Comparison of ENCODE assay signal across 16 cellular contexts in the genomic region with DNA sequence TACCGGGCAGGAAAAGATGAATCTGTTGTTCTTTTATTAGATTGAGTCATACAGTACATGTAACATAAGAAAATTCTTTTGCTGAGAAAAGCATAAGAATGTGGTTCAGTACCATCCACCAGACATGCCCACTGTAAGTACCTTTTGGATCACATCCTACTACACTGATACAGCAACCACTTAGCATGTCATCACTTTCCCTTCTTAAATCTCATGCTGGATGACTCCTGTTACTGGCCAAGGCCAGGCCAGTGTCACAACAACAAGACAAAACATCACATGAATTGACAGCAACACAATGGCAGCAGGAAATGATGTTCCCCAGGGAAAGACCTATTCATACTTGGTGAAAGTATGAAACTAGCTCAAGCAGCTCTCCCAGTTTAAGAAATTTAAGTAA. TPM values are rescaled to one million over a fixed set of nuclear protein-coding genes. Genes with fewer than 3 reads are reported as not detected.
DNase-seq lines count a peak whose midpoint lies in the region; ATAC-seq and TF ChIP-seq lines count a peak whose summit lies in the region.
"Had no signal": no experiment of that assay in that cellular context is flagged by ENCODE, and none has a peak within 500 bp of the region (broad histone marks: within the 10 kb centered on the region; RNA-seq: fewer than 3 reads in every experiment).

No MANE protein-coding gene starts in this region.

- no peak overlapping the region for H3K9ac ChIP-seq in mammary epithelial cell (ENCODE audit: insufficient read depth, low read length)

- intact Hi-C loops in mammary epithelial cell (cut with micrococcal nuclease): loop anchor here (1.0 kb wide), 1 partner anchor 108 kb away; no protein-coding TSS in a partner anchor
- intact Hi-C loops in breast epithelium (cut with DNase I; ENCODE audit: low total_unique reads): no loop called here
- intact Hi-C loops in activated naive CD4-positive, alpha-beta T cell treated with anti-CD3 and anti-CD28 coated beads for 36 hours (cut with micrococcal nuclease): no loop called here

- TF ChIP-seq POLR2A in breast epithelium (IDR thresholded peaks at IDR 0.05): no peak

- no peaks in the 10 kb centered on the region for H3K27me3 ChIP-seq in mammary epithelial cell (ENCODE audit: insufficient read depth, low read length)
- H3K27me3 ChIP-seq in breast epithelium: no peaks in the 10 kb centered on the region
- no peaks in the 10 kb centered on the region for H3K27me3 ChIP-seq in right atrium auricular region
- H3K27me3 ChIP-seq: body of pancreas, esophagus squamous epithelium, upper lobe of left lung had no signal

- H3K9me3 ChIP-seq in mammary epithelial cell (replicated peaks; ENCODE audit: insufficient read depth, low read length) (peaks cover 19% of the 10 kb centered on the region), breast epithelium (no peaks in the 10 kb centered on the region), right atrium auricular region (no peaks in the 10 kb centered on the region)
- H3K9me3 ChIP-seq: body of pancreas, esophagus squamous epithelium, upper lobe of left lung had no signal

- in situ Hi-C loops in mammary epithelial cell (cut with MboI; ENCODE audit: low sequenced_read_pairs in 2 of 2): no loop called here

- no peaks in the 10 kb centered on the region for H3K4me1 ChIP-seq in mammary epithelial cell (ENCODE audit: insufficient read depth, low read length)
- H3K4me1 ChIP-seq in breast epithelium: no peaks in the 10 kb centered on the region
- H3K4me1 ChIP-seq in right atrium auricular region: peaks cover 0 to 45% of the 10 kb centered on the region in 2 donors

- no peaks in the 10 kb centered on the region for H3K36me3 ChIP-seq in mammary epithelial cell (ENCODE audit: insufficient read depth, low read length)
- no peaks in the 10 kb centered on the region for H3K36me3 ChIP-seq in breast epithelium
- H3K36me3 ChIP-seq in right atrium auricular region: no peaks in the 10 kb centered on the region
- H3K36me3 ChIP-seq: esophagus squamous epithelium, upper lobe of left lung had no signal

- H3K4me2 ChIP-seq in mammary epithelial cell (ENCODE audit: insufficient read depth, low read depth, low read length): no peak overlapping the region

- H3K4me1 Mint-ChIP-seq in stimulated activated effector memory CD8-positive, alpha-beta T cell treated with anti-CD3 and anti-CD28 coated beads, Interleukin-12 subunit alpha, Interleukin-12 subunit beta, amount 100 ng/mL, for 72 hours: no peaks in the 10 kb centered on the region
- H3K4me1 Mint-ChIP-seq in activated naive CD4-positive, alpha-beta T cell treated with anti-CD3 and anti-CD28 coated beads for 36 hours (ENCODE audit: low read depth): no peaks in the 10 kb centered on the region
- H3K4me1 Mint-ChIP-seq: CD4-positive, CD25-positive, alpha-beta regulatory T cell had no signal

- H3K4me3 ChIP-seq in mammary epithelial cell (replicated peaks in 1 of 3; ENCODE audit: insufficient read depth in 1 of 3, low read depth in 2 of 3, low read length in 3 of 3): no peak overlapping the region
- no peak overlapping the region for H3K4me3 ChIP-seq in breast epithelium
- H3K4me3 ChIP-seq in choroid plexus epithelial cell (ENCODE audit: low read depth, low read length): no peak overlapping the region
- H3K4me3 ChIP-seq in right atrium auricular region: no peak overlapping the region
- H3K4me3 ChIP-seq: body of pancreas, esophagus squamous epithelium, lung, upper lobe of left lung had no signal

- no TSS peak for BruUV-seq in mammary epithelial cell (replicated peaks; lab: Mats Ljungman, UMichigan)

- H3K27me3 Mint-ChIP-seq in activated naive CD4-positive, alpha-beta T cell treated with anti-CD3 and anti-CD28 coated beads for 36 hours (ENCODE audit: low read depth): no peaks in the 10 kb centered on the region
- H3K27me3 Mint-ChIP-seq: CD4-positive, CD25-positive, alpha-beta regulatory T cell had no signal

- H3K27ac ChIP-seq in mammary epithelial cell (ENCODE audit: insufficient read depth, low read depth, low read length): no peak overlapping the region
- H3K27ac ChIP-seq in breast epithelium: no peak overlapping the region
- peak overlapping the region; percentile 57 to 68 for H3K27ac ChIP-seq in right atrium auricular region
- H3K27ac ChIP-seq: body of pancreas, esophagus squamous epithelium had no signal

- H3K36me3 Mint-ChIP-seq in stimulated activated effector memory CD8-positive, alpha-beta T cell treated with anti-CD3 and anti-CD28 coated beads, Interleukin-12 subunit alpha, Interleukin-12 subunit beta, amount 100 ng/mL, for 72 hours: no peaks in the 10 kb centered on the region
- no peaks in the 10 kb centered on the region for H3K36me3 Mint-ChIP-seq in activated naive CD4-positive, alpha-beta T cell treated with anti-CD3 and anti-CD28 coated beads for 36 hours (ENCODE audit: low read depth)
- H3K36me3 Mint-ChIP-seq: CD4-positive, CD25-positive, alpha-beta regulatory T cell had no signal

- ATAC-seq in stimulated activated effector memory CD8-positive, alpha-beta T cell treated with anti-CD3 and anti-CD28 coated beads, Interleukin-12 subunit alpha, Interleukin-12 subunit beta, amount 100 ng/mL, for 72 hours: peak; percentile 34
- ATAC-seq in HG02973 (IDR thresholded peaks at IDR 0.05; ENCODE audit: unreplicated experiment) (no peak), HG03565 (IDR thresholded peaks at IDR 0.05; ENCODE audit: unreplicated experiment) (no peak)
- ATAC-seq: body of pancreas had no signal

- H4K20me1 ChIP-seq in mammary epithelial cell (ENCODE audit: insufficient read depth, low read length): no peaks in the 10 kb centered on the region

- DNase-seq in mammary epithelial cell (peak; percentile 76), breast epithelium (ENCODE audit: low spot score in 2 of 2) (no peak), choroid plexus epithelial cell (ENCODE audit: low read depth) (peak; percentile 31), right atrium auricular region (ENCODE audit: low spot score) (no peak)
- no peak for DNase-seq in stimulated activated effector memory CD8-positive, alpha-beta T cell treated with anti-CD3 and anti-CD28 coated beads, Interleukin-12 subunit alpha, Interleukin-12 subunit beta, amount 100 ng/mL, for 72 hours (ENCODE audit: low spot score in 2 of 2)
- no peak for DNase-seq in activated naive CD4-positive, alpha-beta T cell treated with anti-CD3 and anti-CD28 coated beads for 36 hours
- DNase-seq: activated naive CD4-positive, alpha-beta T cell; body of pancreas; CD4-positive, CD25-positive, alpha-beta regulatory T cell; esophagus squamous epithelium; SHP77 treated with DMSO at 0.1 percent for 48 hours; T-helper 2 cell; upper lobe of left lung had no signal

- H2AFZ ChIP-seq in mammary epithelial cell (ENCODE audit: low read depth, low read length): no peak overlapping the region

- no peaks in the 10 kb centered on the region for H3K79me2 ChIP-seq in mammary epithelial cell (ENCODE audit: insufficient read depth, low read length)

- H3K27ac Mint-ChIP-seq in stimulated activated effector memory CD8-positive, alpha-beta T cell treated with anti-CD3 and anti-CD28 coated beads, Interleukin-12 subunit alpha, Interleukin-12 subunit beta, amount 100 ng/mL, for 72 hours: no peak overlapping the region
- H3K27ac Mint-ChIP-seq in activated naive CD4-positive, alpha-beta T cell treated with anti-CD3 and anti-CD28 coated beads for 36 hours: no peak overlapping the region
- H3K27ac Mint-ChIP-seq: CD4-positive, CD25-positive, alpha-beta regulatory T cell had no signal

- no peaks in the 10 kb centered on the region for H3K9me3 Mint-ChIP-seq in stimulated activated effector memory CD8-positive, alpha-beta T cell treated with anti-CD3 and anti-CD28 coated beads, Interleukin-12 subunit alpha, Interleukin-12 subunit beta, amount 100 ng/mL, for 72 hours
- H3K9me3 Mint-ChIP-seq in activated naive CD4-positive, alpha-beta T cell treated with anti-CD3 and anti-CD28 coated beads for 36 hours: no peaks in the 10 kb centered on the region

- WGBS in mammary epithelial cell (ENCODE audit: low coverage, missing lambda C conversion rate): 90% methylated on average over 1 of the region's 1 CpG

- H3K4me3 Mint-ChIP-seq in stimulated activated effector memory CD8-positive, alpha-beta T cell treated with anti-CD3 and anti-CD28 coated beads, Interleukin-12 subunit alpha, Interleukin-12 subunit beta, amount 100 ng/mL, for 72 hours: no peak overlapping the region
- no peak overlapping the region for H3K4me3 Mint-ChIP-seq in activated naive CD4-positive, alpha-beta T cell treated with anti-CD3 and anti-CD28 coated beads for 36 hours
- H3K4me3 Mint-ChIP-seq: CD4-positive, CD25-positive, alpha-beta regulatory T cell had no signal

- CTCF ChIA-PET in mammary epithelial cell (lab: Charles Lee; ENCODE audit: low non-redundant PET): no interaction called here
- CTCF ChIA-PET in activated naive CD4-positive, alpha-beta T cell treated with anti-CD3 and anti-CD28 coated beads for 36 hours (lab: Charles Lee): no interaction called here

- no peak for TF ChIP-seq CTCF in mammary epithelial cell (conservative IDR thresholded peaks at IDR 0.05 in 1 of 2, IDR thresholded peaks at IDR 0.05 in 1 of 2; ENCODE audit: extremely low read depth in 1 of 2, insufficient read depth in 1 of 2, low read depth in 1 of 2, low read length in 2 of 2)
- no peak for TF ChIP-seq CTCF in breast epithelium (IDR thresholded peaks at IDR 0.05)
- no peak for TF ChIP-seq CTCF in choroid plexus epithelial cell (conservative IDR thresholded peaks at IDR 0.05; ENCODE audit: low read depth, low read length)
- no peak for TF ChIP-seq CTCF in right atrium auricular region (IDR thresholded peaks at IDR 0.05)

- dilution Hi-C loops in mammary epithelial cell (cut with HindIII; ENCODE audit: low sequenced_read_pairs): no loop called here

RNA-seq across cellular contexts. Expression of a gene that starts 46.4 kb away (rescaled TPM):
- total RNA-seq in mammary epithelial cell (under 1 TPM; 0.17 to 0.35 TPM), breast epithelium (1 to 10 TPM; 2.6 to 8.3 (median 5.3) TPM), right atrium auricular region (10 to 100 TPM; 13.5 to 20.2 TPM)
- polyA plus RNA-seq in mammary epithelial cell: 0.18 TPM
- polyA minus RNA-seq in mammary epithelial cell: 7.6 TPM
- not detected for total RNA-seq in activated naive CD4-positive, alpha-beta T cell treated with anti-CD3 and anti-CD28 coated beads for 36 hours
- total RNA-seq: CD4-positive, CD25-positive, alpha-beta regulatory T cell had no signal
- polyA plus RNA-seq: CD4-positive, CD25-positive, alpha-beta regulatory T cell had no signal

Comparison
In these comparisons a context has a peak if more than half of its experiments do, and no peak if none do; other contexts are left out.
1. DNase-seq: peak in mammary epithelial cell (single experiment) and choroid plexus epithelial cell (single experiment); none in breast epithelium (0 of 2), right atrium auricular region (single experiment), stimulated activated effector memory CD8-positive, alpha-beta T cell treated with anti-CD3 and anti-CD28 coated beads, Interleukin-12 subunit alpha, Interleukin-12 subunit beta, amount 100 ng/mL, for 72 hours (0 of 2) and activated naive CD4-positive, alpha-beta T cell treated with anti-CD3 and anti-CD28 coated beads for 36 hours (single experiment).
2. H3K27ac ChIP-seq: peak in right atrium auricular region (2 of 2); none in mammary epithelial cell (single experiment) and breast epithelium (0 of 2).